Comparison of ENCODE assay signal across 1 cellular context in the genomic region with DNA sequence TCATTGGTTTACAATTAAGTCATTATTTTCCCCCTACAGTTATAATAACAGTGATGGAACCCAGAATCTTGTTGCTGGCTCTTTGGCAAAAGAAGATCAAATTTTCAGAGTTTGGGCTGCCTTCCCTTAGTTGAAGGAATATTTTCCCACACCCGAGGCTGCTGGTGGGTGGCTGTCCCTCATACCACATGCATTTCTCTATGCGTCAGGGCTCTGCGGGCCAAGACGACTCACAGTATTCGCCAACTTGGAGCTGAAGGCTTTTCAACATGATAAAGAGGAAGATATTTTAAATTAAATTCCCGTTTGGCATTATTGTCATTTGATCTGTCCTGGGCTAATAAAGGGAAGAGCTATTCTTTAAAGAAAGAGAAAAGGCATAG.
TF ChIP-seq lines count a peak whose summit lies in the region.

No MANE protein-coding gene starts in this region.

TF ChIP-seq in SK-N-SH, 30 proteins besides CTCF, POLR2A, EP300 and RAD21 (continued from another document):
- TF ChIP-seq, protein P1, sequence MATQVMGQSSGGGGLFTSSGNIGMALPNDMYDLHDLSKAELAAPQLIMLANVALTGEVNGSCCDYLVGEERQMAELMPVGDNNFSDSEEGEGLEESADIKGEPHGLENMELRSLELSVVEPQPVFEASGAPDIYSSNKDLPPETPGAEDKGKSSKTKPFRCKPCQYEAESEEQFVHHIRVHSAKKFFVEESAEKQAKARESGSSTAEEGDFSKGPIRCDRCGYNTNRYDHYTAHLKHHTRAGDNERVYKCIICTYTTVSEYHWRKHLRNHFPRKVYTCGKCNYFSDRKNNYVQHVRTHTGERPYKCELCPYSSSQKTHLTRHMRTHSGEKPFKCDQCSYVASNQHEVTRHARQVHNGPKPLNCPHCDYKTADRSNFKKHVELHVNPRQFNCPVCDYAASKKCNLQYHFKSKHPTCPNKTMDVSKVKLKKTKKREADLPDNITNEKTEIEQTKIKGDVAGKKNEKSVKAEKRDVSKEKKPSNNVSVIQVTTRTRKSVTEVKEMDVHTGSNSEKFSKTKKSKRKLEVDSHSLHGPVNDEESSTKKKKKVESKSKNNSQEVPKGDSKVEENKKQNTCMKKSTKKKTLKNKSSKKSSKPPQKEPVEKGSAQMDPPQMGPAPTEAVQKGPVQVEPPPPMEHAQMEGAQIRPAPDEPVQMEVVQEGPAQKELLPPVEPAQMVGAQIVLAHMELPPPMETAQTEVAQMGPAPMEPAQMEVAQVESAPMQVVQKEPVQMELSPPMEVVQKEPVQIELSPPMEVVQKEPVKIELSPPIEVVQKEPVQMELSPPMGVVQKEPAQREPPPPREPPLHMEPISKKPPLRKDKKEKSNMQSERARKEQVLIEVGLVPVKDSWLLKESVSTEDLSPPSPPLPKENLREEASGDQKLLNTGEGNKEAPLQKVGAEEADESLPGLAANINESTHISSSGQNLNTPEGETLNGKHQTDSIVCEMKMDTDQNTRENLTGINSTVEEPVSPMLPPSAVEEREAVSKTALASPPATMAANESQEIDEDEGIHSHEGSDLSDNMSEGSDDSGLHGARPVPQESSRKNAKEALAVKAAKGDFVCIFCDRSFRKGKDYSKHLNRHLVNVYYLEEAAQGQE (IDR thresholded peaks at IDR 0.05; ENCODE audit: low read depth, low read length), result no peak
- TF ChIP-seq EZH2phosphoT487 (IDR thresholded peaks at IDR 0.05; ENCODE audit: borderline replicate concordance, low read depth) (no peak), YY1 (IDR thresholded peaks at IDR 0.05; ENCODE audit: low read depth) (no peak), CHD2 (IDR thresholded peaks at IDR 0.05; ENCODE audit: low read length, partially characterized antibody) (no peak), GATA2 (CRISPR knock-in tag; IDR thresholded peaks at IDR 0.05) (no peak), FOSL2 (IDR thresholded peaks at IDR 0.05; ENCODE audit: borderline replicate concordance, low read depth) (peak; percentile 29; the same call in 1 of the 2 replicates), IRF3 (IDR thresholded peaks at IDR 0.05; ENCODE audit: low read depth, low read length) (no peak), NRF1 (IDR thresholded peaks at IDR 0.05; ENCODE audit: low read depth, low read length) (no peak), FOXJ3 (CRISPR knock-in tag; IDR thresholded peaks at IDR 0.05) (no peak), NFIC (IDR thresholded peaks at IDR 0.05; ENCODE audit: borderline replicate concordance) (peak; percentile 48; the same call in 1 of the 2 replicates), RFX5 (IDR thresholded peaks at IDR 0.05; ENCODE audit: low read length) (no peak), RCOR1 (IDR thresholded peaks at IDR 0.05; ENCODE audit: low read length) (no peak)
